In the genomic region with DNA sequence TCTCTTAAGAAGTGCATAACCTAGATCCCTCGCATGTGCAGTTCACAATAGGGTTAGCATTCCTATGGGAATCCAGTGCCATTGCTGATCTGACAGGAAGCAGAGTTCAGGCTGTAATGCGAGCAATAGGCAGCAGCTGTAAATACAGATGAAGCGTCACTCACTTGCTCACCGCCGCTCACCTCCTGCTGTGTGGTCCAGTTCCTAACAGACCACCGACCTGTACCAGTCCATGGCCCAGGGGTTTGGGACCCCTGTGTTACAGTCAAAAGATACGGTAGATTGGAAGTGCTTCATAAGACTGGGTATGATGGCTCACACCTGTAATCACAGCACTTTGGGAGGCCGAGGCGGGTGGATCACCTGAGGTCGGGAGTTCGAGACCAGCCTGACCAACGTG, we compare ENCODE assay signal across 19 cellular contexts. TPM values are rescaled to one million over a fixed set of nuclear protein-coding genes. Genes with fewer than 3 reads are reported as not detected.
A peak's percentile ranks its signal among the peaks of the same experiment; 100 is the strongest.
DNase-seq lines count a peak whose midpoint lies in the region; ATAC-seq lines count a peak whose summit lies in the region.
"Had no signal": no experiment of that assay in that cellular context is flagged by ENCODE, and none has a peak within 500 bp of the region (broad histone marks: within the 10 kb centered on the region; RNA-seq: fewer than 3 reads in every experiment).

No MANE protein-coding gene starts in this region.

- no peak overlapping the region for H3K4me3 Mint-ChIP-seq in activated naive CD4-positive, alpha-beta T cell treated with anti-CD3 and anti-CD28 coated beads, Interleukin-2, amount 10 ng/mL, durations not matched to agents 7 days and 5 days
- no peak overlapping the region for H3K4me3 Mint-ChIP-seq in T-cell
- H3K4me3 Mint-ChIP-seq in stimulated activated effector memory CD8-positive, alpha-beta T cell treated with anti-CD3 and anti-CD28 coated beads, Interleukin-12 subunit alpha, Interleukin-12 subunit beta, amount 100 ng/mL, for 72 hours, result peak overlapping the region; percentile 94
- H3K4me3 Mint-ChIP-seq: GM23338 had no signal

- H3K27ac Mint-ChIP-seq in activated naive CD4-positive, alpha-beta T cell treated with anti-CD3 and anti-CD28 coated beads, Interleukin-2, amount 10 ng/mL, durations not matched to agents 7 days and 5 days, result peak overlapping the region; percentile 22
- peak overlapping the region in 1 of 2 donors; percentile 92 for H3K27ac Mint-ChIP-seq in activated naive CD4-positive, alpha-beta T cell treated with anti-CD3 and anti-CD28 coated beads, Interleukin-2, amount 50 U/mL, for 72 hours
- peak overlapping the region; percentile 79 to 92 for H3K27ac Mint-ChIP-seq in T-cell
- H3K27ac Mint-ChIP-seq in stimulated activated effector memory CD8-positive, alpha-beta T cell treated with anti-CD3 and anti-CD28 coated beads, Interleukin-12 subunit alpha, Interleukin-12 subunit beta, amount 100 ng/mL, for 72 hours, result peak overlapping the region; percentile 92
- H3K27ac Mint-ChIP-seq: GM23338 had no signal

- H3K9me3 Mint-ChIP-seq in activated naive CD4-positive, alpha-beta T cell treated with anti-CD3 and anti-CD28 coated beads, Interleukin-2, amount 10 ng/mL, durations not matched to agents 7 days and 5 days, result no peaks in the 10 kb centered on the region
- H3K9me3 Mint-ChIP-seq in activated naive CD4-positive, alpha-beta T cell treated with anti-CD3 and anti-CD28 coated beads, Interleukin-2, amount 50 U/mL, for 72 hours, result no peaks in the 10 kb centered on the region
- no peaks in the 10 kb centered on the region for H3K9me3 Mint-ChIP-seq in T-cell
- no peaks in the 10 kb centered on the region for H3K9me3 Mint-ChIP-seq in stimulated activated effector memory CD8-positive, alpha-beta T cell treated with anti-CD3 and anti-CD28 coated beads, Interleukin-12 subunit alpha, Interleukin-12 subunit beta, amount 100 ng/mL, for 72 hours
- H3K9me3 Mint-ChIP-seq: GM23338, naive B cell had no signal

- POLR2A ChIA-PET in T-cell (lab: Charles Lee), result no interaction called here

- CTCF ChIA-PET in activated naive CD4-positive, alpha-beta T cell treated with anti-CD3 and anti-CD28 coated beads, Interleukin-2, amount 10 ng/mL, durations not matched to agents 7 days and 5 days (lab: Charles Lee), result interaction anchor here (0.7 to 3.5 kb wide), 2 partner anchors 15 to 68 kb away, joined by 3 to 29 read pairs; no protein-coding TSS in a partner anchor
- CTCF ChIA-PET in T-cell (lab: Charles Lee), result interaction anchor here in 1 of 2 donors (0.6 to 3.2 kb wide), 2 partner anchors 18 to 69 kb away, joined by 5 to 22 read pairs; no protein-coding TSS in a partner anchor

- H3K27me3 Mint-ChIP-seq in activated naive CD4-positive, alpha-beta T cell treated with anti-CD3 and anti-CD28 coated beads, Interleukin-2, amount 10 ng/mL, durations not matched to agents 7 days and 5 days, result no peaks in the 10 kb centered on the region
- H3K27me3 Mint-ChIP-seq in T-cell, result no peaks in the 10 kb centered on the region
- H3K27me3 Mint-ChIP-seq: naive B cell had no signal

- peaks cover 48% of the 10 kb centered on the region for H3K4me1 Mint-ChIP-seq in activated naive CD4-positive, alpha-beta T cell treated with anti-CD3 and anti-CD28 coated beads, Interleukin-2, amount 10 ng/mL, durations not matched to agents 7 days and 5 days
- H3K4me1 Mint-ChIP-seq in T-cell, result peaks cover 49 to 62% (median 56%) of the 10 kb centered on the region in 3 donors
- peaks cover 76% of the 10 kb centered on the region for H3K4me1 Mint-ChIP-seq in stimulated activated effector memory CD8-positive, alpha-beta T cell treated with anti-CD3 and anti-CD28 coated beads, Interleukin-12 subunit alpha, Interleukin-12 subunit beta, amount 100 ng/mL, for 72 hours

- ATAC-seq in activated naive CD4-positive, alpha-beta T cell treated with anti-CD3 and anti-CD28 coated beads, Interleukin-2, amount 50 U/mL, for 72 hours, result no peak
- ATAC-seq in T-cell (replicated peaks in 1 of 4), result no peak
- no peak for ATAC-seq in stimulated activated effector memory CD8-positive, alpha-beta T cell treated with anti-CD3 and anti-CD28 coated beads, Interleukin-12 subunit alpha, Interleukin-12 subunit beta, amount 100 ng/mL, for 72 hours
- no peak for ATAC-seq in GM21526 (IDR thresholded peaks at IDR 0.05; ENCODE audit: low FRiP score, unreplicated experiment)
- ATAC-seq: gastrocnemius medialis, GM23338, left lung had no signal

- no peak for DNase-seq in activated naive CD4-positive, alpha-beta T cell treated with anti-CD3 and anti-CD28 coated beads, Interleukin-2, amount 10 ng/mL, durations not matched to agents 7 days and 5 days
- no peak for DNase-seq in activated naive CD4-positive, alpha-beta T cell treated with anti-CD3 and anti-CD28 coated beads, Interleukin-2, amount 50 U/mL, for 72 hours (ENCODE audit: low spot score in 2 of 2)
- DNase-seq in T-cell (no peak), islet precursor cell (peak; percentile 50), middle frontal gyrus (ENCODE audit: extremely low spot score, low spot score) (no peak)
- DNase-seq in stimulated activated effector memory CD8-positive, alpha-beta T cell treated with anti-CD3 and anti-CD28 coated beads, Interleukin-12 subunit alpha, Interleukin-12 subunit beta, amount 100 ng/mL, for 72 hours (ENCODE audit: low spot score in 2 of 2), result no peak
- no peak for DNase-seq in effector CD8-positive, alpha-beta T cell (lab: John Stamatoyannopoulos, UW)
- DNase-seq: activated CD4-positive, alpha-beta T cell treated with anti-CD3 and anti-CD28 coated beads for 1 hour; colonic mucosa; Karpas-422; naive B cell; NCI-H1436 treated with DMSO at 0.1 percent for 48 hours; NCI-H446; stimulated activated CD4-positive, alpha-beta T cell treated with anti-CD3 and anti-CD28 coated beads, Interleukin-1b, Interleukin-23, amount 100 ng/mL, for 48 hours; T-helper 9 cell had no signal

- H3K36me3 Mint-ChIP-seq in activated naive CD4-positive, alpha-beta T cell treated with anti-CD3 and anti-CD28 coated beads, Interleukin-2, amount 10 ng/mL, durations not matched to agents 7 days and 5 days, result peaks cover 35% of the 10 kb centered on the region
- H3K36me3 Mint-ChIP-seq in activated naive CD4-positive, alpha-beta T cell treated with anti-CD3 and anti-CD28 coated beads, Interleukin-2, amount 50 U/mL, for 72 hours, result peaks cover 27 to 59% of the 10 kb centered on the region in 2 donors
- peaks cover 37% of the 10 kb centered on the region for H3K36me3 Mint-ChIP-seq in T-cell
- peaks cover 84% of the 10 kb centered on the region for H3K36me3 Mint-ChIP-seq in stimulated activated effector memory CD8-positive, alpha-beta T cell treated with anti-CD3 and anti-CD28 coated beads, Interleukin-12 subunit alpha, Interleukin-12 subunit beta, amount 100 ng/mL, for 72 hours

RNA-seq across cellular contexts. Expression of a gene that starts 2.8 kb away (rescaled TPM):
- total RNA-seq in activated naive CD4-positive, alpha-beta T cell treated with anti-CD3 and anti-CD28 coated beads, Interleukin-2, amount 50 U/mL, for 72 hours, result 100 to 1,000 TPM; 171 to 177 TPM
- 100 to 1,000 TPM; 141 to 160 (median 147) TPM for total RNA-seq in T-cell

RNA-seq across cellular contexts. Expression of a gene that starts 14.9 kb away (rescaled TPM):
- total RNA-seq in activated naive CD4-positive, alpha-beta T cell treated with anti-CD3 and anti-CD28 coated beads, Interleukin-2, amount 50 U/mL, for 72 hours, result 100 to 1,000 TPM; 117 to 207 TPM
- 100 to 1,000 TPM; 178 to 205 (median 186) TPM for total RNA-seq in T-cell
